In genomic region chr4:174522183-174523002, GRCh38 we compare ENCODE assay signal across 8 cellular contexts. TPM values are rescaled to one million over a fixed set of nuclear protein-coding genes. Genes with fewer than 3 reads are reported as not detected.
DNase-seq lines count a peak whose midpoint lies in the region; ATAC-seq lines count a peak whose summit lies in the region.

Gene HPGD (minus strand): TSS chr4:174522488. CDS start chr4:174522451, 37 bp downstream.

- H3K27ac ChIP-seq in BLaER1 (no peak within 1 kb of the TSS), skin epidermis (peak within 1 kb of the TSS in 20 of 21 experiments; percentile 25 to 84 (median 67))

- ATAC-seq in GM19463 (IDR thresholded peaks at IDR 0.05; ENCODE audit: unreplicated experiment) (peak; percentile 80), T-helper 17 cell (peak; percentile 92)

- peak within 1 kb of the TSS; percentile 81 for H3K4me2 ChIP-seq in BLaER1

- DNase-seq in HK-2 (ENCODE audit: unreplicated experiment) (peak; percentile 61), T-helper 17 cell (peak; percentile 49 to 70 (median 67)), amniotic epithelial cell (ENCODE audit: low read depth) (peak; percentile 15), NCI-H2196 (lab: John Stamatoyannopoulos, UW; ENCODE audit: unreplicated experiment) (no peak)

- peaks cover 34% of the 10 kb centered on the region for H3K27me3 Mint-ChIP-seq in T-helper 17 cell

- H3K9me3 ChIP-seq in BLaER1 (peaks cover 6% of the 10 kb centered on the region; the same call in 1 of the 2 replicates), T-helper 17 cell (ENCODE audit: control insufficient read depth, low read length, poor library complexity, severe bottlenecking) (no peaks in the 10 kb centered on the region)

- H3K4me3 Mint-ChIP-seq in T-helper 17 cell: peak within 1 kb of the TSS; percentile 91

- peaks cover 34% of the 10 kb centered on the region for H3K27me3 ChIP-seq in BLaER1

- H3K4me1 ChIP-seq in BLaER1: no peaks in the 10 kb centered on the region

- H3K9ac ChIP-seq in BLaER1: no peak within 1 kb of the TSS

- H3K4me3 ChIP-seq in BLaER1 (peak within 1 kb of the TSS; percentile 65), iPS-11a (ENCODE audit: low read depth, low read length) (peak within 1 kb of the TSS; percentile 62), skin epidermis (peak within 1 kb of the TSS; percentile 45 to 70 (median 54))

- H3K36me3 ChIP-seq in BLaER1: no peaks in the 10 kb centered on the region

- peaks cover 3% of the 10 kb centered on the region for H3K36me3 Mint-ChIP-seq in T-helper 17 cell (ENCODE audit: low read depth)

- peaks cover 14% of the 10 kb centered on the region for H3K4me1 Mint-ChIP-seq in T-helper 17 cell

- peak within 1 kb of the TSS; percentile 84 for H3K27ac Mint-ChIP-seq in T-helper 17 cell

- H4K20me1 ChIP-seq in BLaER1: no peaks in the 10 kb centered on the region

RNA-seq across cellular contexts. Expression of gene HPGD, which starts in this region (rescaled TPM):
- total RNA-seq in T-helper 17 cell: 10 to 100 TPM; 19.3 to 20.8 TPM
